Comparison of ENCODE assay signal across 27 cellular contexts in genomic region chr6:85005494-85005893, GRCh38.
"Had no signal": no experiment of that assay in that cellular context is flagged by ENCODE, and none has a peak within 500 bp of the region (broad histone marks: within the 10 kb centered on the region; RNA-seq: fewer than 3 reads in every experiment).

No MANE protein-coding gene starts in this region.

- H3K4me3 ChIP-seq: ascending aorta, body of pancreas, Peyer's patch, SJSA1 had no signal

- ATAC-seq: activated CD8-positive, alpha-beta memory T cell treated with anti-CD3 and anti-CD28 coated beads, Interleukin-2, amount 10 ng/mL, durations not matched to agents 7 days and 5 days; activated naive CD4-positive, alpha-beta T cell treated with anti-CD3 and anti-CD28 coated beads, Interleukin-2, amount 50 U/mL, for 72 hours; activated naive CD8-positive, alpha-beta T cell treated with anti-CD3 and anti-CD28 coated beads, Interleukin-2, amount 50 U/mL, for 24 hours; activated T-cell treated with anti-CD3 and anti-CD28 coated beads, Interleukin-2, amount 50 U/mL, for 4 hours; body of pancreas; T-helper 17 cell had no signal

- H3K27me3 ChIP-seq: ascending aorta, body of pancreas, Peyer's patch, SJSA1 had no signal

- H3K9me3 ChIP-seq: ascending aorta, body of pancreas, Peyer's patch, SJSA1 had no signal

- H3K27ac ChIP-seq: ascending aorta, body of pancreas, Peyer's patch, RWPE1, SJSA1 had no signal

- FAIRE-seq: bronchial epithelial cell had no signal

- DNase-seq: activated B cell treated with CpG ODN at 0.5 μM for 24 hours; activated CD4-positive, alpha-beta T cell treated with anti-CD3 and anti-CD28 coated beads for 1 hour; activated CD4-positive, alpha-beta T cell treated with anti-CD3 and anti-CD28 coated beads, Interleukin-2, amount 10 ng/mL, durations not matched to agents 24 days and 14 days; activated CD4-positive, alpha-beta T cell treated with anti-CD3 and anti-CD28 coated beads, Interleukin-2, amount 50 U/mL, for 48 hours; activated CD8-positive, alpha-beta memory T cell treated with anti-CD3 and anti-CD28 coated beads, Interleukin-2, amount 10 ng/mL, durations not matched to agents 7 days and 5 days; activated effector memory CD4-positive, alpha-beta T cell treated with anti-CD3 and anti-CD28 coated beads, Interleukin-2, amount 50 U/mL, for 16 hours; activated naive CD4-positive, alpha-beta T cell treated with Interleukin-2 at 50 U/mL for 16 hours; activated naive CD8-positive, alpha-beta T cell treated with anti-CD3 and anti-CD28 coated beads, Interleukin-2, amount 50 U/mL, for 24 hours; activated T-cell treated with anti-CD3 and anti-CD28 coated beads, Interleukin-2, amount 50 U/mL, for 4 hours; amniotic stem cell; body of pancreas; central memory CD4-positive, alpha-beta T cell; NCI-H1092; NCI-H2029; NCI-H2107; NCI-H2171 treated with DMSO at 0.1 percent for 48 hours; NCI-H226; NCI-H510A; Peyer's patch; Right ventricle myocardium superior; T-helper 17 cell; T-helper 9 cell had no signal

- H3K4me1 ChIP-seq: ascending aorta, body of pancreas, Peyer's patch had no signal

- H3K36me3 ChIP-seq: ascending aorta, Peyer's patch, SJSA1 had no signal
